In the genomic region with DNA sequence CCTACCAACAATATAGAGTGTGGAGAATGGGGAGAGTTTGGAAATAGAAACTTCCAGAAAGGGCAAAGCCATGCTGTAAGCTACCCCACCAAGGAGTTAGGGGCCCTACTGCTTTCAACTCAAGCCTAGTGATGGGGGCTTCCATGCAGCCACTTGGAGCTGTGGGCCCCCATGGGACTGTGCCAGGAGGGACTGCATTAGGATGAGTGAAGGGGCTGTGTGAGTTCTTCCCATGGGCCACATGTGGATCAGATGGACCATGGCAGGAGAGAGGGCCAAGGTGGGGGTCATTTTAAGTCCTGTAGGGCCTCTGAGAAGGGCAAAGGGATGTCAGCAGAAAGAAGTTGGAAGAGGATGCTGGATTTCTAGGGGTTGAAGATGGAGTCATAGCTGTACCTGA, we compare ENCODE assay signal across 1 cellular context.
TF ChIP-seq lines count a peak whose summit lies in the region.

No MANE protein-coding gene starts in this region.

TF ChIP-seq in H1, 55 proteins besides CTCF, POLR2A, EP300 and RAD21:
- no peak for TF ChIP-seq TBP (IDR thresholded peaks at IDR 0.05; ENCODE audit: low read depth, low read length)
